16 cellular contexts compared by ENCODE assay signal in the genomic region with DNA sequence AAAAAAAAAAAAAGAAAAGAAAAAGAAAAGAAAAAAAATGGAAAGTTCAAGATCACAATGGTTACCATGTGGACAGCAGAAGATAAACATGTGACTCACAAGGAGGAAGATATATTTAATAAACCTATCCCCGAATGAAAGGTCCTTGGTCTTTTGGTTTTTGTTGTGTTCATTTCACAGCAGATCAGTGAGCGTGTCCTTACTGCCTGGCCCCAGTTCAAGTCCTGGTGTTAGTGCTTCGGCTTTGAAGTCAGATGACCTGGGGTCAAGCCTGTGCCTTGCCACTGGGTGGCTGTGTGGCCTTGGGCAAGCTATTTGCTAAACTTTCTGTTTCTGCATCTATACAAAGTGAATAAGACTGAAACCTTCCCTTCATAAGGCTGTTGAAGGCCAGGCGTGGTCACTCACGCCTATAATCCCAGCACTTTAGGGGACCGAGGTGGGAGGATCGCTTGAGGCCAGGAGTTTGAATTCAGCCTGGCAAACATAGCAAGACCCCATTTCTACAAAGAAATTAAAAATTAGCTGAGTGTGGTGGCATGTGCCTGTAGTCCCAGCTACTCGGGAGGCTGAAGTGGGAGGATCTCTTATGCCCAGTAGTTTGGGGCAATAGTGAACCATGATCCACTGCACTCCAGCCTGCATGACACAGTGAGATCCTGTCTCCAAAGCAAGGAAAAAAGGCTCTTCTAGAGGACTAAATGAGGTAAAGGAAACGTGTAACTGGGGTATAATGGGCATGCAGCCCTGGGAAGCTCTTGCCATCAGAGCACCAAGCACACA.
DNase-seq lines count a peak whose midpoint lies in the region; ATAC-seq and TF ChIP-seq lines count a peak whose summit lies in the region.
"Had no signal": no experiment of that assay in that cellular context is flagged by ENCODE, and none has a peak within 500 bp of the region (broad histone marks: within the 10 kb centered on the region; RNA-seq: fewer than 3 reads in every experiment).

No MANE protein-coding gene starts in this region.

- H3K4me1 ChIP-seq in adrenal gland (replicated peaks in 1 of 2) (peaks cover 0 to 18% of the 10 kb centered on the region in 2 donors), rectal smooth muscle tissue (ENCODE audit: control insufficient read depth, insufficient read depth, low read length) (peaks cover 3% of the 10 kb centered on the region), body of pancreas (peaks cover 5% of the 10 kb centered on the region)
- H3K4me1 ChIP-seq: left lung had no signal

- H3K4me3 ChIP-seq in GM12865 (ENCODE audit: low read depth, low read length) (no peak overlapping the region), adrenal gland (no peak overlapping the region), rectal smooth muscle tissue (ENCODE audit: low read length) (no peak overlapping the region), body of pancreas (no peak overlapping the region)
- H3K4me3 ChIP-seq: left lung had no signal

- H3K9ac ChIP-seq in rectal smooth muscle tissue (ENCODE audit: low read length): no peak overlapping the region

- no peaks in the 10 kb centered on the region for H3K27me3 ChIP-seq in adrenal gland
- H3K27me3 ChIP-seq in rectal smooth muscle tissue (ENCODE audit: control insufficient read depth, insufficient read depth, low read length): no peaks in the 10 kb centered on the region
- no peaks in the 10 kb centered on the region for H3K27me3 ChIP-seq in body of pancreas
- H3K27me3 ChIP-seq: left lung had no signal

- no peak for ATAC-seq in stimulated activated naive CD8-positive, alpha-beta T cell treated with anti-CD3 and anti-CD28 coated beads, Interleukin-15, amount 100 ng/mL, for 72 hours
- no peak for ATAC-seq in body of pancreas
- ATAC-seq in GM18517 (IDR thresholded peaks at IDR 0.05; ENCODE audit: unreplicated experiment): no peak
- ATAC-seq in GM18858 (IDR thresholded peaks at IDR 0.05; ENCODE audit: unreplicated experiment): no peak
- ATAC-seq: activated T-cell treated with anti-CD3 and anti-CD28 coated beads, Interleukin-2, amount 50 U/mL, for 4 hours; left lung; naive thymus-derived CD4-positive, alpha-beta T cell; SK-N-SH treated with all-trans-retinoic acid at 6 μM for 48 hours had no signal

- TF ChIP-seq POLR2A in adrenal gland (IDR thresholded peaks at IDR 0.05): no peak
- TF ChIP-seq POLR2A in body of pancreas (IDR thresholded peaks at IDR 0.05): no peak

- intact Hi-C loops in adrenal gland (cut with DNase I) (no loop called here), body of pancreas (cut with DNase I) (no loop called here)

- no peak overlapping the region for H3K27ac Mint-ChIP-seq in stimulated activated naive CD8-positive, alpha-beta T cell treated with anti-CD3 and anti-CD28 coated beads, Interleukin-15, amount 100 ng/mL, for 72 hours
- H3K27ac Mint-ChIP-seq: activated CD4-positive, alpha-beta memory T cell treated with anti-CD3 and anti-CD28 coated beads for 36 hours; naive thymus-derived CD4-positive, alpha-beta T cell had no signal

- H3K4me3 Mint-ChIP-seq in stimulated activated naive CD8-positive, alpha-beta T cell treated with anti-CD3 and anti-CD28 coated beads, Interleukin-15, amount 100 ng/mL, for 72 hours: no peak overlapping the region
- H3K4me3 Mint-ChIP-seq: activated CD4-positive, alpha-beta memory T cell treated with anti-CD3 and anti-CD28 coated beads for 36 hours; activated T-cell treated with anti-CD3 and anti-CD28 coated beads, Interleukin-2, amount 50 U/mL, for 4 hours; naive thymus-derived CD4-positive, alpha-beta T cell had no signal

- no peaks in the 10 kb centered on the region for H3K27me3 Mint-ChIP-seq in stimulated activated naive CD8-positive, alpha-beta T cell treated with anti-CD3 and anti-CD28 coated beads, Interleukin-15, amount 100 ng/mL, for 72 hours
- H3K27me3 Mint-ChIP-seq: activated CD4-positive, alpha-beta memory T cell treated with anti-CD3 and anti-CD28 coated beads for 36 hours had no signal

- TF ChIP-seq CTCF in GM12865 (IDR thresholded peaks at IDR 0.05; ENCODE audit: insufficient read depth, low read depth, low read length, missing control alignments) (no peak), adrenal gland (IDR thresholded peaks at IDR 0.05) (peak in 3 of 6 experiments; percentile 14 to 33 (median 30)), body of pancreas (IDR thresholded peaks at IDR 0.05) (no peak)

- peak; percentile 29 for DNase-seq in GM12865 (ENCODE audit: low read depth)
- DNase-seq in adrenal gland: peak; percentile 78 to 96 (median 92)
- DNase-seq in foreskin melanocyte: peak; percentile 92
- no peak for DNase-seq in stimulated activated naive CD8-positive, alpha-beta T cell treated with anti-CD3 and anti-CD28 coated beads, Interleukin-15, amount 100 ng/mL, for 72 hours
- no peak for DNase-seq in body of pancreas
- DNase-seq: activated CD4-positive, alpha-beta memory T cell treated with anti-CD3 and anti-CD28 coated beads for 36 hours; activated T-cell treated with anti-CD3 and anti-CD28 coated beads, Interleukin-2, amount 50 U/mL, for 4 hours; left lung; naive thymus-derived CD4-positive, alpha-beta T cell; NCI-H1694; NCI-H524; substantia nigra had no signal

- no peaks in the 10 kb centered on the region for H3K9me3 ChIP-seq in adrenal gland (replicated peaks in 1 of 3)
- no peaks in the 10 kb centered on the region for H3K9me3 ChIP-seq in body of pancreas
- H3K9me3 ChIP-seq: left lung had no signal

- no peaks in the 10 kb centered on the region for H3K9me3 Mint-ChIP-seq in stimulated activated naive CD8-positive, alpha-beta T cell treated with anti-CD3 and anti-CD28 coated beads, Interleukin-15, amount 100 ng/mL, for 72 hours
- H3K9me3 Mint-ChIP-seq: activated CD4-positive, alpha-beta memory T cell treated with anti-CD3 and anti-CD28 coated beads for 36 hours; activated T-cell treated with anti-CD3 and anti-CD28 coated beads, Interleukin-2, amount 50 U/mL, for 4 hours had no signal

- WGBS in adrenal gland, 4 donors: 45 to 50% (median 48%) methylated on average over 7 to 9 of the region's 9 CpGs
- WGBS in body of pancreas, 2 donors: 76 to 78% methylated on average over 9 of the region's 9 CpGs

- no peaks in the 10 kb centered on the region for H3K4me1 Mint-ChIP-seq in stimulated activated naive CD8-positive, alpha-beta T cell treated with anti-CD3 and anti-CD28 coated beads, Interleukin-15, amount 100 ng/mL, for 72 hours
- H3K4me1 Mint-ChIP-seq: naive thymus-derived CD4-positive, alpha-beta T cell had no signal

- H3K27ac ChIP-seq in adrenal gland (peak overlapping the region in 4 of 5 donors; percentile 41 to 84 (median 68)), rectal smooth muscle tissue (ENCODE audit: low read depth, low read length) (peak overlapping the region; percentile 75), body of pancreas (no peak overlapping the region)
- H3K27ac ChIP-seq: left lung had no signal

- H3K36me3 ChIP-seq in adrenal gland (replicated peaks in 1 of 2) (no peaks in the 10 kb centered on the region), rectal smooth muscle tissue (ENCODE audit: control insufficient read depth, insufficient read depth, low read length) (no peaks in the 10 kb centered on the region), body of pancreas (replicated peaks in 1 of 2; ENCODE audit: insufficient read depth in 1 of 2, low read depth in 2 of 2) (no peaks in the 10 kb centered on the region)
- H3K36me3 ChIP-seq: left lung had no signal

Comparison
In these comparisons a context has a peak if more than half of its experiments do, and no peak if none do; other contexts are left out.
1. DNase-seq: peak in GM12865 (single experiment), adrenal gland (7 of 7) and foreskin melanocyte (single experiment); none in stimulated activated naive CD8-positive, alpha-beta T cell treated with anti-CD3 and anti-CD28 coated beads, Interleukin-15, amount 100 ng/mL, for 72 hours (0 of 2) and body of pancreas (0 of 4).
2. H3K27ac ChIP-seq: peak in adrenal gland (4 of 5) and rectal smooth muscle tissue (single experiment); none in body of pancreas (0 of 4).